ENCODE assay signal across 33 cellular contexts in the genomic region with DNA sequence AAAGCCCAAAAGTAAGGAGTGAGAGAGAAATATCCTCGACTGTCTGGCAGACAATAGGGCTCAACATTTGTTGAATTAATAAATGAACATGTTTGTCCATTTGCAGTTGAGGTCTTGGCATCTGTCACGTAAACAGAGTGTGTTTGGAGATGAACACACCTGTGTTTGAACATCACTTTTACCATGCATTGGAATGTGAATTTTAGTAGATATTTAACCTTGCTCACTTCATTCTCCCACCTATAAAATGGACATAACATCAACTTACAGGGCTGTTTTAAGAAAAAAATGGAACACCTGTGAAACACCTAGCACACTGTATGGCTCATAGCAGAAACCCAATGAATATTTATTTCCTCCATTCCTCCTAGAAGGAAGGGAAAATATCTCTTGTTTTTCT.
"Had no signal": no experiment of that assay in that cellular context is flagged by ENCODE, and none has a peak within 500 bp of the region (broad histone marks: within the 10 kb centered on the region; RNA-seq: fewer than 3 reads in every experiment).

No MANE protein-coding gene starts in this region.

- H3K27ac Mint-ChIP-seq: activated B cell treated with CpG ODN at 0.5 μM for 24 hours; activated CD4-positive, alpha-beta memory T cell treated with anti-CD3 and anti-CD28 coated beads, Interleukin-2, amount 10 ng/mL, durations not matched to agents 7 days and 5 days; activated CD4-positive, alpha-beta T cell treated with anti-CD3 and anti-CD28 coated beads for 36 hours; activated CD4-positive, alpha-beta T cell treated with anti-CD3 and anti-CD28 coated beads, Interleukin-2, amount 10 ng/mL, durations not matched to agents 7 days and 5 days; activated naive CD8-positive, alpha-beta T cell; activated T-helper 17 cell treated with anti-CD3 and anti-CD28 coated beads, Interleukin-2, amount 50 U/mL, for 72 hours; effector memory CD8-positive, alpha-beta T cell; T-helper 17 cell; T-helper 2 cell treated with Interferon-gamma antibody and Interleukin-4, amounts not matched to agents 5 μg/mL and 100 μg/mL, for 36 hours had no signal

- H3K36me3 Mint-ChIP-seq: activated naive CD8-positive, alpha-beta T cell had no signal

- H3K4me3 ChIP-seq: esophagus muscularis mucosa, gastrocnemius medialis, heart right ventricle had no signal

- H3K4me1 ChIP-seq: foreskin keratinocyte, gastrocnemius medialis had no signal

- H3K9me3 Mint-ChIP-seq: activated B cell treated with CpG ODN at 0.5 μM for 24 hours; activated CD4-positive, alpha-beta memory T cell treated with anti-CD3 and anti-CD28 coated beads, Interleukin-2, amount 10 ng/mL, durations not matched to agents 7 days and 5 days; activated CD4-positive, alpha-beta T cell treated with anti-CD3 and anti-CD28 coated beads, Interleukin-2, amount 10 ng/mL, durations not matched to agents 7 days and 5 days; activated T-cell treated with anti-CD3 and anti-CD28 coated beads, Interleukin-2, amount 50 U/mL, for 4 hours; activated T-helper 17 cell treated with anti-CD3 and anti-CD28 coated beads, Interleukin-2, amount 50 U/mL, for 72 hours; T-helper 2 cell treated with Interferon-gamma antibody and Interleukin-4, amounts not matched to agents 5 μg/mL and 100 μg/mL, for 36 hours had no signal

- H3K4me1 Mint-ChIP-seq: activated B cell treated with CpG ODN at 0.5 μM for 24 hours; activated CD4-positive, alpha-beta memory T cell treated with anti-CD3 and anti-CD28 coated beads, Interleukin-2, amount 10 ng/mL, durations not matched to agents 7 days and 5 days; activated CD4-positive, alpha-beta T cell treated with anti-CD3 and anti-CD28 coated beads for 36 hours; activated CD4-positive, alpha-beta T cell treated with anti-CD3 and anti-CD28 coated beads, Interleukin-2, amount 10 ng/mL, durations not matched to agents 7 days and 5 days; activated T-helper 17 cell treated with anti-CD3 and anti-CD28 coated beads, Interleukin-2, amount 50 U/mL, for 72 hours; central memory CD8-positive, alpha-beta T cell; T-helper 17 cell had no signal

- H3K27me3 ChIP-seq: brain microvascular endothelial cell, esophagus muscularis mucosa, foreskin keratinocyte, gastrocnemius medialis, heart right ventricle had no signal

- ATAC-seq: activated CD4-positive, alpha-beta T cell treated with anti-CD3 and anti-CD28 coated beads for 36 hours; activated CD4-positive, CD25-positive, alpha-beta regulatory T cell treated with anti-CD3 and anti-CD28 coated beads, Interleukin-2, amount 50 U/mL, for 24 hours; activated T-cell treated with anti-CD3 and anti-CD28 coated beads, Interleukin-2, amount 50 U/mL, for 4 hours; activated T-helper 17 cell treated with anti-CD3 and anti-CD28 coated beads, Interleukin-2, amount 50 U/mL, for 72 hours; effector memory CD8-positive, alpha-beta T cell; foreskin keratinocyte; gastrocnemius medialis; heart right ventricle; T-helper 17 cell had no signal

- H3K4me3 Mint-ChIP-seq: activated B cell treated with CpG ODN at 0.5 μM for 24 hours; activated CD4-positive, alpha-beta memory T cell treated with anti-CD3 and anti-CD28 coated beads, Interleukin-2, amount 10 ng/mL, durations not matched to agents 7 days and 5 days; activated CD4-positive, alpha-beta T cell treated with anti-CD3 and anti-CD28 coated beads for 36 hours; activated CD4-positive, alpha-beta T cell treated with anti-CD3 and anti-CD28 coated beads, Interleukin-2, amount 10 ng/mL, durations not matched to agents 7 days and 5 days; activated naive CD8-positive, alpha-beta T cell; activated T-cell treated with anti-CD3 and anti-CD28 coated beads, Interleukin-2, amount 50 U/mL, for 4 hours; activated T-helper 17 cell treated with anti-CD3 and anti-CD28 coated beads, Interleukin-2, amount 50 U/mL, for 72 hours; central memory CD8-positive, alpha-beta T cell; effector memory CD8-positive, alpha-beta T cell; T-helper 17 cell; T-helper 2 cell treated with Interferon-gamma antibody and Interleukin-4, amounts not matched to agents 5 μg/mL and 100 μg/mL, for 36 hours had no signal

- H3K36me3 ChIP-seq: brain microvascular endothelial cell, esophagus muscularis mucosa, gastrocnemius medialis, heart right ventricle, WERI-Rb-1 had no signal

- H3K27ac ChIP-seq: brain microvascular endothelial cell, esophagus muscularis mucosa, foreskin keratinocyte, gastrocnemius medialis, heart right ventricle, WERI-Rb-1 had no signal

- H3K9me3 ChIP-seq: esophagus muscularis mucosa, gastrocnemius medialis, heart right ventricle had no signal

- DNase-seq: activated B cell treated with CpG ODN at 0.5 μM for 24 hours; activated CD4-positive, alpha-beta memory T cell treated with anti-CD3 and anti-CD28 coated beads, Interleukin-2, amount 10 ng/mL, durations not matched to agents 7 days and 5 days; activated CD4-positive, alpha-beta T cell treated with anti-CD3 and anti-CD28 coated beads for 36 hours; activated CD4-positive, alpha-beta T cell treated with anti-CD3 and anti-CD28 coated beads, Interleukin-2, amount 10 ng/mL, durations not matched to agents 7 days and 5 days; activated CD4-positive, alpha-beta T cell treated with anti-CD3 and anti-CD28 coated beads, Interleukin-2, amount 50 U/mL, for 4 hours; activated CD8-positive, alpha-beta memory T cell treated with anti-CD3 and anti-CD28 coated beads for 24 hours; activated effector memory CD4-positive, alpha-beta T cell treated with Interleukin-2 at 50 U/mL for 16 hours; activated gamma-delta T cell treated with Interleukin-2 at 50 U/mL for 16 hours; activated naive CD4-positive, alpha-beta T cell treated with anti-CD3 and anti-CD28 coated beads, Interleukin-2, amount 50 U/mL, for 16 hours; activated naive CD4-positive, alpha-beta T cell treated with Interleukin-2 at 50 U/mL for 16 hours; activated T-cell treated with anti-CD3 and anti-CD28 coated beads, Interleukin-2, amount 50 U/mL, for 4 hours; amniotic stem cell; anterior cingulate cortex; brain microvascular endothelial cell; cortex of kidney; dermis blood vessel endothelial cell; effector CD4-positive, alpha-beta T cell; effector memory CD8-positive, alpha-beta T cell; erythroblast; foreskin keratinocyte; gastrocnemius medialis; glutamatergic neuron; heart right ventricle; T-helper 1 cell; T-helper 17 cell; T1000; WERI-Rb-1 had no signal

- H3K27me3 Mint-ChIP-seq: activated CD4-positive, alpha-beta memory T cell treated with anti-CD3 and anti-CD28 coated beads, Interleukin-2, amount 10 ng/mL, durations not matched to agents 7 days and 5 days; activated CD4-positive, alpha-beta T cell treated with anti-CD3 and anti-CD28 coated beads for 36 hours; activated CD4-positive, alpha-beta T cell treated with anti-CD3 and anti-CD28 coated beads, Interleukin-2, amount 10 ng/mL, durations not matched to agents 7 days and 5 days; activated naive CD8-positive, alpha-beta T cell; activated T-helper 17 cell treated with anti-CD3 and anti-CD28 coated beads, Interleukin-2, amount 50 U/mL, for 72 hours; central memory CD8-positive, alpha-beta T cell; effector memory CD8-positive, alpha-beta T cell; T-helper 17 cell had no signal
